ENCODE assay signal across 9 cellular contexts in genomic region chr1:42165511-42166210, GRCh38. TPM values are rescaled to one million over a fixed set of nuclear protein-coding genes. Genes with fewer than 3 reads are reported as not detected.
DNase-seq lines count a peak whose midpoint lies in the region; ATAC-seq and TF ChIP-seq lines count a peak whose summit lies in the region.
"Had no signal": no experiment of that assay in that cellular context is flagged by ENCODE, and none has a peak within 500 bp of the region (broad histone marks: within the 10 kb centered on the region; RNA-seq: fewer than 3 reads in every experiment).

No MANE protein-coding gene starts in this region.

- peaks cover 3% of the 10 kb centered on the region for H3K27me3 Mint-ChIP-seq in chondrocyte (ENCODE audit: low read depth)
- H3K27me3 Mint-ChIP-seq in activated T-cell treated with anti-CD3 and anti-CD28 coated beads, Interleukin-2, amount 50 U/mL, for 72 hours (ENCODE audit: low read depth) = peaks cover 8% of the 10 kb centered on the region

- no peak for TF ChIP-seq CTCF in chondrocyte (IDR thresholded peaks at IDR 0.05)

- H3K4me1 Mint-ChIP-seq in chondrocyte (ENCODE audit: low read depth) = peaks cover 14% of the 10 kb centered on the region
- H3K4me1 Mint-ChIP-seq in activated T-cell treated with anti-CD3 and anti-CD28 coated beads, Interleukin-2, amount 50 U/mL, for 72 hours (ENCODE audit: low read depth) = no peaks in the 10 kb centered on the region
- H3K4me1 Mint-ChIP-seq: IgD-negative memory B cell had no signal

- H3K36me3 Mint-ChIP-seq in chondrocyte (ENCODE audit: low read depth) = peaks cover 8% of the 10 kb centered on the region
- peaks cover 6 to 9% of the 10 kb centered on the region in 2 donors for H3K36me3 Mint-ChIP-seq in activated T-cell treated with anti-CD3 and anti-CD28 coated beads, Interleukin-2, amount 50 U/mL, for 72 hours (ENCODE audit: insufficient read depth in 2 of 2)
- H3K36me3 Mint-ChIP-seq: IgD-negative memory B cell had no signal

- DNase-seq in EH (ENCODE audit: low read depth) (peak; percentile 76), NCI-H2227 (lab: John Stamatoyannopoulos, UW; ENCODE audit: unreplicated experiment) (peak; percentile 79), chondrocyte (ENCODE audit: low spot score) (no peak), myocyte (ENCODE audit: low read depth) (peak; percentile 78), nucleus accumbens (lab: John Stamatoyannopoulos, UW) (no peak)
- no peak for DNase-seq in activated T-cell treated with anti-CD3 and anti-CD28 coated beads, Interleukin-2, amount 50 U/mL, for 72 hours

- no peak for ATAC-seq in activated T-cell treated with anti-CD3 and anti-CD28 coated beads, Interleukin-2, amount 50 U/mL, for 72 hours (replicated peaks in 1 of 2)
- ATAC-seq in GM21423 (IDR thresholded peaks at IDR 0.05; ENCODE audit: unreplicated experiment) (no peak), GM18867 (IDR thresholded peaks at IDR 0.05; ENCODE audit: unreplicated experiment) (no peak)

- H3K4me3 Mint-ChIP-seq in chondrocyte (ENCODE audit: unreplicated experiment) = no peak overlapping the region
- no peak overlapping the region for H3K4me3 Mint-ChIP-seq in activated T-cell treated with anti-CD3 and anti-CD28 coated beads, Interleukin-2, amount 50 U/mL, for 72 hours
- H3K4me3 Mint-ChIP-seq: IgD-negative memory B cell had no signal

- H3K27ac Mint-ChIP-seq in chondrocyte (ENCODE audit: unreplicated experiment) = peak overlapping the region; percentile 34
- no peak overlapping the region for H3K27ac Mint-ChIP-seq in activated T-cell treated with anti-CD3 and anti-CD28 coated beads, Interleukin-2, amount 50 U/mL, for 72 hours
- H3K27ac Mint-ChIP-seq: IgD-negative memory B cell had no signal

- H3K9me3 Mint-ChIP-seq in chondrocyte (ENCODE audit: low read depth) = peaks cover 10% of the 10 kb centered on the region
- H3K9me3 Mint-ChIP-seq in activated T-cell treated with anti-CD3 and anti-CD28 coated beads, Interleukin-2, amount 50 U/mL, for 72 hours = peaks cover 3 to 5% of the 10 kb centered on the region in 2 donors

RNA-seq across cellular contexts. Expression of gene GUCA2A, which starts 1.1 kb away (rescaled TPM):
- total RNA-seq in chondrocyte (not detected in 3 replicates), myocyte (not detected in 2 replicates)
- polyA plus RNA-seq in myocyte (2012) = not detected
- total RNA-seq in activated T-cell treated with anti-CD3 and anti-CD28 coated beads, Interleukin-2, amount 50 U/mL, for 72 hours = not detected
- polyA plus RNA-seq: IgD-negative memory B cell had no signal

RNA-seq across cellular contexts. Expression of gene GUCA2B, which starts 12.5 kb away (rescaled TPM):
- total RNA-seq in chondrocyte (not detected in 3 replicates), myocyte (not detected in 2 replicates)
- polyA plus RNA-seq in myocyte (2012) = not detected
- total RNA-seq in activated T-cell treated with anti-CD3 and anti-CD28 coated beads, Interleukin-2, amount 50 U/mL, for 72 hours = not detected
- polyA plus RNA-seq: IgD-negative memory B cell had no signal

Comparison
In these comparisons a context has a peak if more than half of its experiments do, and no peak if none do; other contexts are left out.
1. DNase-seq: peak in EH (single experiment), NCI-H2227 (single experiment) and myocyte (single experiment); none in chondrocyte (single experiment), activated T-cell treated with anti-CD3 and anti-CD28 coated beads, Interleukin-2, amount 50 U/mL, for 72 hours (0 of 2) and nucleus accumbens (0 of 56).